ENCODE assay signal across 1 cellular context in the genomic region with DNA sequence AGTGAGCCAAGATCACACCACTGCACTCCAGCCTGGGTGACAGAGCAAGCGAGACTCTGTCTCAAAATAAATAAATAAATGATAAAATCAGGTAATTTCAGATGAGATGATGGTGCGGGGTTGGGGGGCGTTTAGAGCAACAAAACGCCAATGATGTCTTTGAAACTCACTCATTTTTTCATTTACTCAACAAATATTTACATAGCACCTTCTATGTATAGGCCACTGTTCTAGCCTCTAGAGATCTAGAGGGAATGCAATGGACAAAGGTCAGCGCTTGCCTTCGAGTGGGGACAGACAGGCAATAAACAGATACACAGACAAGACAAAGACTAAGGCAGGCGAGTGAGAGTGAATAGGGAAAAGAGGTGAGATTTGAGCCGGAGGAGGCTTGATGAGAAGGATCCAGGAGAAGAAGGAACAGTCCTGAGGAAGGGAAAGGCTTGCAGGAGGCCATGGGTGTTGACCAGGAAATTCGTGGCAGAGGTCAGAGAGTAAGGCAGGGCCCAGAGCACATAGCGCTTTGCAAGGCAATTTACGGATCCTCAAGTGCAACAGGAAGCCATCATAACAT.
A peak's percentile ranks its signal among the peaks of the same experiment; 100 is the strongest.
TF ChIP-seq lines count a peak whose summit lies in the region.

No MANE protein-coding gene starts in this region.

TF ChIP-seq in HepG2, 621 proteins besides CTCF, POLR2A, EP300 and RAD21 (continued from another document and continues in another):
- TF ChIP-seq, protein P1, sequence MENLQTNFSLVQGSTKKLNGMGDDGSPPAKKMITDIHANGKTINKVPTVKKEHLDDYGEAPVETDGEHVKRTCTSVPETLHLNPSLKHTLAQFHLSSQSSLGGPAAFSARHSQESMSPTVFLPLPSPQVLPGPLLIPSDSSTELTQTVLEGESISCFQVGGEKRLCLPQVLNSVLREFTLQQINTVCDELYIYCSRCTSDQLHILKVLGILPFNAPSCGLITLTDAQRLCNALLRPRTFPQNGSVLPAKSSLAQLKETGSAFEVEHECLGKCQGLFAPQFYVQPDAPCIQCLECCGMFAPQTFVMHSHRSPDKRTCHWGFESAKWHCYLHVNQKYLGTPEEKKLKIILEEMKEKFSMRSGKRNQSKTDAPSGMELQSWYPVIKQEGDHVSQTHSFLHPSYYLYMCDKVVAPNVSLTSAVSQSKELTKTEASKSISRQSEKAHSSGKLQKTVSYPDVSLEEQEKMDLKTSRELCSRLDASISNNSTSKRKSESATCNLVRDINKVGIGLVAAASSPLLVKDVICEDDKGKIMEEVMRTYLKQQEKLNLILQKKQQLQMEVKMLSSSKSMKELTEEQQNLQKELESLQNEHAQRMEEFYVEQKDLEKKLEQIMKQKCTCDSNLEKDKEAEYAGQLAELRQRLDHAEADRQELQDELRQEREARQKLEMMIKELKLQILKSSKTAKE (CRISPR knock-in tag; IDR thresholded peaks at IDR 0.05; ENCODE audit: borderline replicate concordance), result peak; percentile 87
- TF ChIP-seq ZNF317 (CRISPR knock-in tag; IDR thresholded peaks at IDR 0.05) (0 out of 2 replicates have a peak, but pooled peaks have one; percentile 29), NR1H2 (CRISPR knock-in tag; IDR thresholded peaks at IDR 0.05; ENCODE audit: borderline replicate concordance, low read depth) (no peak), ZNF260 (CRISPR knock-in tag; IDR thresholded peaks at IDR 0.05; ENCODE audit: borderline replicate concordance, low read depth) (no peak), RXRB (CRISPR knock-in tag; IDR thresholded peaks at IDR 0.05; ENCODE audit: borderline replicate concordance) (peak; percentile 86; the same call in 1 of the 2 replicates), KDM1A (CRISPR knock-in tag; IDR thresholded peaks at IDR 0.05) (0 out of 2 replicates have a peak, but pooled peaks have one; percentile 44), RFX5 (IDR thresholded peaks at IDR 0.05; ENCODE audit: low read depth, low read length) (no peak), GFI1 (CRISPR knock-in tag; IDR thresholded peaks at IDR 0.05; ENCODE audit: borderline replicate concordance) (peak; percentile 90; the same call in 1 of the 2 replicates), CREM (IDR thresholded peaks at IDR 0.05) (peak; percentile 78), CREM (CRISPR knock-in tag; IDR thresholded peaks at IDR 0.05) (no peak), HDAC1 (CRISPR knock-in tag; IDR thresholded peaks at IDR 0.05) (peak; percentile 77), PAXIP1 (CRISPR knock-in tag; conservative IDR thresholded peaks at IDR 0.05) (peak; percentile 92), ZBTB20 (CRISPR knock-in tag; IDR thresholded peaks at IDR 0.05; ENCODE audit: borderline replicate concordance, low read depth) (0 out of 2 replicates have a peak, but pooled peaks have one; percentile 64), SALL1 (CRISPR knock-in tag; IDR thresholded peaks at IDR 0.05) (peak; percentile 80), ZNF652 (CRISPR knock-in tag; IDR thresholded peaks at IDR 0.05; ENCODE audit: borderline replicate concordance, low read depth) (peak; percentile 72), GATAD2A (CRISPR knock-in tag; IDR thresholded peaks at IDR 0.05) (peak; percentile 92), KDM5B (CRISPR knock-in tag; IDR thresholded peaks at IDR 0.05; ENCODE audit: borderline replicate concordance) (0 out of 2 replicates have a peak, but pooled peaks have one; percentile 34), ZNF292 (CRISPR knock-in tag; IDR thresholded peaks at IDR 0.05; ENCODE audit: borderline replicate concordance, low read depth) (peak; percentile 36; the same call in 1 of the 2 replicates), SIX4 (CRISPR knock-in tag; IDR thresholded peaks at IDR 0.05) (peak; percentile 72), CEBPG (CRISPR knock-in tag; IDR thresholded peaks at IDR 0.05) (peak; percentile 62), MIXL1 (CRISPR knock-in tag; IDR thresholded peaks at IDR 0.05) (peak; percentile 72; the same call in 1 of the 2 replicates), JUND (CRISPR knock-in tag; IDR thresholded peaks at IDR 0.05) (0 out of 2 replicates have a peak, but pooled peaks have one; percentile 17), ZUFSP (CRISPR knock-in tag; IDR thresholded peaks at IDR 0.05; ENCODE audit: borderline replicate concordance) (no peak), HNF4A (CRISPR knock-in tag; IDR thresholded peaks at IDR 0.05) (peak; percentile 91), CERS6 (CRISPR knock-in tag; IDR thresholded peaks at IDR 0.05) (no peak), SAP130 (CRISPR knock-in tag; IDR thresholded peaks at IDR 0.05; ENCODE audit: low read depth) (peak; percentile 69), EEA1 (CRISPR knock-in tag; IDR thresholded peaks at IDR 0.05; ENCODE audit: borderline replicate concordance) (no peak), TBX2 (CRISPR knock-in tag; IDR thresholded peaks at IDR 0.05; ENCODE audit: borderline replicate concordance) (peak; percentile 99), FOXO1 (CRISPR knock-in tag; IDR thresholded peaks at IDR 0.05) (peak; percentile 84), SIX1 (CRISPR knock-in tag; IDR thresholded peaks at IDR 0.05; ENCODE audit: borderline replicate concordance) (peak; percentile 77; the same call in 1 of the 2 replicates), FOXA1 (IDR thresholded peaks at IDR 0.05) (peak; percentile 42; the same call in 1 of the 2 replicates), FOXA1 (CRISPR knock-in tag; IDR thresholded peaks at IDR 0.05) (peak; percentile 80), KAT8 (CRISPR knock-in tag; IDR thresholded peaks at IDR 0.05) (peak; percentile 74), NR2F6 (IDR thresholded peaks at IDR 0.05) (peak; percentile 86), NR2F6 (CRISPR knock-in tag; IDR thresholded peaks at IDR 0.05) (peak; percentile 87), ZNF121 (CRISPR knock-in tag; IDR thresholded peaks at IDR 0.05) (0 out of 2 replicates have a peak, but pooled peaks have one; percentile 13), KLF16 (CRISPR knock-in tag; IDR thresholded peaks at IDR 0.05) (peak in 1 of 2 experiments; percentile 84; a peak in 2 of 4 replicates), THRA (CRISPR knock-in tag; IDR thresholded peaks at IDR 0.05; ENCODE audit: borderline replicate concordance) (peak; percentile 68; the same call in 1 of the 2 replicates), ISL2 (CRISPR knock-in tag; IDR thresholded peaks at IDR 0.05) (peak; percentile 94), MEF2D (CRISPR knock-in tag; IDR thresholded peaks at IDR 0.05) (peak; percentile 89), ZBTB7B (CRISPR knock-in tag; IDR thresholded peaks at IDR 0.05) (peak; percentile 87), NCOA2 (CRISPR knock-in tag; IDR thresholded peaks at IDR 0.05) (peak; percentile 86), ZNF639 (CRISPR knock-in tag; conservative IDR thresholded peaks at IDR 0.05) (no peak), HOXA3 (CRISPR knock-in tag; IDR thresholded peaks at IDR 0.05) (peak; percentile 68), NR2F1 (CRISPR knock-in tag; IDR thresholded peaks at IDR 0.05) (peak; percentile 53 to 75), MIER3 (CRISPR knock-in tag; IDR thresholded peaks at IDR 0.05; ENCODE audit: borderline replicate concordance) (0 out of 2 replicates have a peak, but pooled peaks have one; percentile 61), YEATS2 (CRISPR knock-in tag; IDR thresholded peaks at IDR 0.05; ENCODE audit: borderline replicate concordance) (peak; percentile 40; the same call in 1 of the 2 replicates), KDM4B (CRISPR knock-in tag; IDR thresholded peaks at IDR 0.05) (peak; percentile 30; the same call in 1 of the 2 replicates)
- TF ChIP-seq, protein P2, sequence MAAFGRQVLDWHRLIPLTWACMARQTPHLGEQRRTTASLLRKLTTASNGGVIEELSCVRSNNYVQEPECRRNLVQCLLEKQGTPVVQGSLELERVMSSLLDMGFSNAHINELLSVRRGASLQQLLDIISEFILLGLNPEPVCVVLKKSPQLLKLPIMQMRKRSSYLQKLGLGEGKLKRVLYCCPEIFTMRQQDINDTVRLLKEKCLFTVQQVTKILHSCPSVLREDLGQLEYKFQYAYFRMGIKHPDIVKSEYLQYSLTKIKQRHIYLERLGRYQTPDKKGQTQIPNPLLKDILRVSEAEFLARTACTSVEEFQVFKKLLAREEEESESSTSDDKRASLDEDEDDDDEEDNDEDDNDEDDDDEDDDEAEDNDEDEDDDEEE (CRISPR knock-in tag; IDR thresholded peaks at IDR 0.05), result no peak
- TF ChIP-seq, protein P3, sequence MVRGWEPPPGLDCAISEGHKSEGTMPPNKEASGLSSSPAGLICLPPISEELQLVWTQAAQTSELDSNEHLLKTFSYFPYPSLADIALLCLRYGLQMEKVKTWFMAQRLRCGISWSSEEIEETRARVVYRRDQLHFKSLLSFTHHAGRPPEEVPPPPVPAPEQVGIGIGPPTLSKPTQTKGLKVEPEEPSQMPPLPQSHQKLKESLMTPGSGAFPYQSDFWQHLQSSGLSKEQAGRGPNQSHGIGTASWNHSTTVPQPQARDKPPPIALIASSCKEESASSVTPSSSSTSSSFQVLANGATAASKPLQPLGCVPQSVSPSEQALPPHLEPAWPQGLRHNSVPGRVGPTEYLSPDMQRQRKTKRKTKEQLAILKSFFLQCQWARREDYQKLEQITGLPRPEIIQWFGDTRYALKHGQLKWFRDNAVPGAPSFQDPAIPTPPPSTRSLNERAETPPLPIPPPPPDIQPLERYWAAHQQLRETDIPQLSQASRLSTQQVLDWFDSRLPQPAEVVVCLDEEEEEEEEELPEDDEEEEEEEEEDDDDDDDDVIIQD (CRISPR knock-in tag; IDR thresholded peaks at IDR 0.05; ENCODE audit: low read depth), result 0 out of 2 replicates have a peak, but pooled peaks have one; percentile 58
- TF ChIP-seq, protein P4, sequence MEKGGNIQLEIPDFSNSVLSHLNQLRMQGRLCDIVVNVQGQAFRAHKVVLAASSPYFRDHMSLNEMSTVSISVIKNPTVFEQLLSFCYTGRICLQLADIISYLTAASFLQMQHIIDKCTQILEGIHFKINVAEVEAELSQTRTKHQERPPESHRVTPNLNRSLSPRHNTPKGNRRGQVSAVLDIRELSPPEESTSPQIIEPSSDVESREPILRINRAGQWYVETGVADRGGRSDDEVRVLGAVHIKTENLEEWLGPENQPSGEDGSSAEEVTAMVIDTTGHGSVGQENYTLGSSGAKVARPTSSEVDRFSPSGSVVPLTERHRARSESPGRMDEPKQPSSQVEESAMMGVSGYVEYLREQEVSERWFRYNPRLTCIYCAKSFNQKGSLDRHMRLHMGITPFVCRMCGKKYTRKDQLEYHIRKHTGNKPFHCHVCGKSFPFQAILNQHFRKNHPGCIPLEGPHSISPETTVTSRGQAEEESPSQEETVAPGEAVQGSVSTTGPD (CRISPR knock-in tag; IDR thresholded peaks at IDR 0.05), result peak; percentile 51; the same call in 1 of the 2 replicates
